In the genomic region with DNA sequence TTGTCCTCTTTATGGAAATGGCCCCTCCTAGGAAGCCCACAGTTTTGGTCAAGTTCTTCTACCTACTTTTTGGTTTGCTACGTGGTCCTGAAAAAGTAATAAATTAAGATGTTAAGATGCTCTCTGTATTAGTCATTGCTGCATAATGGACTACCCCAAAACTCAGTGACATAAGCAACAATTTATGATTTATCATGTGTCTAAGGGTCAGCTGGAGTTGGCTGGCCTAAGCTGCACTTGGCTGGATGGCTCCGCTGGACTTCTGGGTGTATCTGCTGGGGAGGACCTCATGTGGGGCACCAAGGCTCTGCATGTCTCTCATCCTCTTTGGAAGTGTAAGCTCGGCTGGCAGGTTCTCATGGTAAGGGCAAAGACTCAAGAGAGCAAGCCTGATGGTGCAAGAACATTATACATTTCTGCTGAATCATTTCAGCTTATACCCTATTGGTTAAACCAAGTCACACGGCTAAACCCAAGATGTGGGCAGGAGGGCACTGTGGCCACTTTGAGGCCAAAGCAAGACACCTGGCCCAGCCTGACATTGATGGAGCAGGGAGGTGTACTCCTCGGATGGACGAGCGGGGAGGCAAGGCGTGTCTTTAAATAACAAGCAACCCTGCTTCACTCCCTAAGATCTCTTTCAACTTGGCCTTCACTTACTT, we compare ENCODE assay signal across 1 cellular context.
TF ChIP-seq lines count a peak whose summit lies in the region.

No MANE protein-coding gene starts in this region.

TF ChIP-seq in SK-N-SH, 30 proteins besides CTCF, POLR2A, EP300 and RAD21:
- 0 out of 2 replicates have a peak, but pooled peaks have one; percentile 21 for TF ChIP-seq RXRA (IDR thresholded peaks at IDR 0.05; ENCODE audit: borderline replicate concordance, low read depth)
- TF ChIP-seq, protein P1, sequence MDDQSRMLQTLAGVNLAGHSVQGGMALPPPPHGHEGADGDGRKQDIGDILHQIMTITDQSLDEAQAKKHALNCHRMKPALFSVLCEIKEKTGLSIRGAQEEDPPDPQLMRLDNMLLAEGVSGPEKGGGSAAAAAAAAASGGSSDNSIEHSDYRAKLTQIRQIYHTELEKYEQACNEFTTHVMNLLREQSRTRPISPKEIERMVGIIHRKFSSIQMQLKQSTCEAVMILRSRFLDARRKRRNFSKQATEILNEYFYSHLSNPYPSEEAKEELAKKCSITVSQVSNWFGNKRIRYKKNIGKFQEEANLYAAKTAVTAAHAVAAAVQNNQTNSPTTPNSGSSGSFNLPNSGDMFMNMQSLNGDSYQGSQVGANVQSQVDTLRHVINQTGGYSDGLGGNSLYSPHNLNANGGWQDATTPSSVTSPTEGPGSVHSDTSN (IDR thresholded peaks at IDR 0.05): peak; percentile 57
- TF ChIP-seq RCOR1 (IDR thresholded peaks at IDR 0.05; ENCODE audit: low read length): no peak
